8 cellular contexts compared by ENCODE assay signal in the genomic region with DNA sequence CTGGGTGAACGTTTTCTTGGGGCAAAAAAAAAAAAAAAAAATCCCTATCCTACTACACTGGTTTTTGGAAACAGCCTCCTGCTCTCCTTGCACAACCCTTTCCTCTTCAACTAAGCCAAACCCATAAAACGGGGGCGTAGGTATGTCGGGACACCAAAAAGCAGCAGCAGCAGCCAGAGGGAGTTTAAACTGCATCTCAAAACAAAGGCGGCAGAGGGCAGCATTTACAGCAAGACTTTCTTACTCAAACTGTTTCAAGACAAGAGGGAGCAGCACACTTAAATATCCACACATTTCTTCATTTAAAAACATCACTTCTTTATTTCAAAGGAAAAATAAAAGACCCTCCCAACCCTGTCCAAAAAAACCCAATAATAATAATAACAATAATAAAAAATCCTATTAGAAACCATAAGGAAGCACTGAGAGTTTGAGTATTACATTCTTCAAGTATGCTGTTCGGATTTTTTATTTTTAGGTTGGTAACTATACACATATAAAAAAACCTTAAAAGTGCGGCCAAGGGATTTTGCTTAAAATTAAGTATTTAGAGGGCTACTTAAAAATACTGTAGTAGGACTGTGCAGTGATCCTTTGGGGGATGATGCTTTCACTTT. TPM values are rescaled to one million over a fixed set of nuclear protein-coding genes. Genes with fewer than 3 reads are reported as not detected.
DNase-seq lines count a peak whose midpoint lies in the region; ATAC-seq and TF ChIP-seq lines count a peak whose summit lies in the region.

No MANE protein-coding gene starts in this region.

- ATAC-seq in body of pancreas: peak; percentile 72
- ATAC-seq in GM21390 (IDR thresholded peaks at IDR 0.05; ENCODE audit: unreplicated experiment): no peak

- 33 to 35% methylated on average over 7 of the region's 7 CpGs for WGBS in body of pancreas, 2 donors

- no peak for TF ChIP-seq POLR2A in body of pancreas (IDR thresholded peaks at IDR 0.05)

- intact Hi-C loops in body of pancreas (cut with DNase I): no loop called here

- DNase-seq in EL (peak; percentile 77), LHCN-M2 (ENCODE audit: low read depth) (peak; percentile 69), T-helper 2 cell (peak in 4 of 5 experiments; percentile 9 to 66 (median 20)), body of pancreas (peak; percentile 49 to 71 (median 67)), inferior parietal cortex (ENCODE audit: extremely low spot score) (peak; percentile 82), NCI-H345 (lab: John Stamatoyannopoulos, UW) (no peak)
- peak; percentile 70 for DNase-seq in stimulated activated CD4-positive, alpha-beta T cell treated with anti-CD3 and anti-CD28 coated beads, Interleukin-15, amount 100 ng/mL, for 24 hours

- H3K27ac ChIP-seq in body of pancreas: no peak overlapping the region

- H3K27me3 ChIP-seq in body of pancreas: no peaks in the 10 kb centered on the region

- peak; percentile 19 to 80 (median 68) for TF ChIP-seq CTCF in body of pancreas (IDR thresholded peaks at IDR 0.05)

- no peaks in the 10 kb centered on the region for H3K9me3 ChIP-seq in body of pancreas

- peaks cover 0 to 2% of the 10 kb centered on the region in 2 donors for H3K36me3 ChIP-seq in body of pancreas (replicated peaks in 1 of 2; ENCODE audit: insufficient read depth in 1 of 2, low read depth in 2 of 2)

- H3K4me1 ChIP-seq in body of pancreas: peaks cover 4% of the 10 kb centered on the region

- H3K4me3 ChIP-seq in body of pancreas: no peak overlapping the region

RNA-seq across cellular contexts. Expression of a gene that starts 43.9 kb away (rescaled TPM):
- 51.3 and 63.2 TPM in 2 replicates for total RNA-seq in LHCN-M2 (2014; rRNA removed)
- polyA plus RNA-seq in LHCN-M2 (2012): 73.0 TPM
- 100 to 1,000 TPM in 1 of 2 donors, 10 to 100 TPM in 1; 47.7 to 135 TPM for total RNA-seq in body of pancreas
